8 cellular contexts compared by ENCODE assay signal in the genomic region with DNA sequence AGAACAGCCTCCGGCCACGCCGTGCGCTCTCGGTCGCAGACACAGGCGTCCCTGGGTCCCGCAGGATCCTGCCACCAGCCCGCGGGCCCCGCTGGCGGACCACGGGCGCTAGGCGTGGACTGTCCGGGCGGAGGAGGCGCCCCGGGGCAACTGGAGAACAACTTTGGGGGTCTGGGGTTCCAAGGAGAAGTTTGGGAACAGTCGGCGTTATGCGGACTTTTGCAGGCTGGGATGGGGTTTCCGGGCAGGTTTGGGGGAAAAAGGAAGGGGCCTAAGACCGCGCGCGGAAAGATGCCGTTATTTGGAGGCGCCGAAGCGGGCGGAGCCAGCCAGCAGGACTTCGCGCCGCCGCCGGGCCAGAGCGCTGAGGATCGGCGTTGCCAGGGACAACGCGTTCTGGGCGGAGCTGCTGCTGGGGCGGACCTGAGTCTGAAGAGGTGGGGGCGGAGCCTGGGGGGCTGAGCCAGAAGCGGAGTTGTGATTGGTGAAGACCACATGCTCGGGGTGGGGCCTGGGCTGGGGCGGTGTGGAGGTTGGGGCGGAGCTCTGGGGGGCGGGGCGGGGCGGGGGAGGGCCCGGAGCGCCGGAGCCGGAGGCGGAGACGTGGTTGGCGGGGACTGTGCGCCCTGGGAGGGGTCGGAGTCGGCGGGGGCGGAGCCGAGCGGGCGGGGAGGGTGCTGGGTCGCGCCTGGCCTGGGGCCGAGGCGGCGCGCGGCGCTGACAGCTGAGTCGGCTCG. TPM values are rescaled to one million over a fixed set of nuclear protein-coding genes. Genes with fewer than 3 reads are reported as not detected.
DNase-seq lines count a peak whose midpoint lies in the region; ATAC-seq and TF ChIP-seq lines count a peak whose summit lies in the region.

A gene (plus strand): TSS at position 680 of the 737 bp plus-strand sequence. CDS start 120 bp downstream, outside the sequence.

- DNase-seq in NCI-H1694 (lab: John Stamatoyannopoulos, UW) (peak; percentile 100), amygdala (lab: John Stamatoyannopoulos, UW) (peak; percentile 40 to 100 (median 99)), left ventricle myocardium superior (peak; percentile 100), psoas muscle (peak; percentile 100), uterus (peak; percentile 100)

- H3K36me3 ChIP-seq in psoas muscle (ENCODE audit: insufficient read depth in 1 of 2, low read depth in 1 of 2), result no peaks in the 10 kb centered on the region
- no peaks in the 10 kb centered on the region for H3K36me3 ChIP-seq in uterus

- H3K4me3 Mint-ChIP-seq in T-helper 1 cell treated with Interleukin-12 subunit alpha and Interleukin-12 subunit beta and Interleukin-4 antibody, amounts not matched to agents 30 μg/mL and 1 μg/mL, for 36 hours, result peak within 1 kb of the TSS; percentile 84

- H3K27ac Mint-ChIP-seq in T-helper 1 cell treated with Interleukin-12 subunit alpha and Interleukin-12 subunit beta and Interleukin-4 antibody, amounts not matched to agents 30 μg/mL and 1 μg/mL, for 36 hours, result peak within 1 kb of the TSS; percentile 82

- H3K9me3 ChIP-seq in psoas muscle (no peaks in the 10 kb centered on the region), uterus (no peaks in the 10 kb centered on the region)

- H3K4me3 ChIP-seq in psoas muscle, result peak within 1 kb of the TSS; percentile 95
- H3K4me3 ChIP-seq in uterus, result peak within 1 kb of the TSS; percentile 72 to 85

- H3K9me3 Mint-ChIP-seq in T-helper 1 cell treated with Interleukin-12 subunit alpha and Interleukin-12 subunit beta and Interleukin-4 antibody, amounts not matched to agents 30 μg/mL and 1 μg/mL, for 36 hours, result no peaks in the 10 kb centered on the region

- H3K36me3 Mint-ChIP-seq in T-helper 1 cell treated with Interleukin-12 subunit alpha and Interleukin-12 subunit beta and Interleukin-4 antibody, amounts not matched to agents 30 μg/mL and 1 μg/mL, for 36 hours (ENCODE audit: low read depth), result no peaks in the 10 kb centered on the region

- ATAC-seq in GM18498 (IDR thresholded peaks at IDR 0.05; ENCODE audit: unreplicated experiment) (peak; percentile 94), HG02885 (IDR thresholded peaks at IDR 0.05; ENCODE audit: poor library complexity, unreplicated experiment) (peak; percentile 93), left ventricle myocardium superior (peak; percentile 95), psoas muscle (peak; percentile 96 to 98 (median 98))

- TF ChIP-seq CTCF in psoas muscle (IDR thresholded peaks at IDR 0.05) (no peak), uterus (IDR thresholded peaks at IDR 0.05) (peak in 2 of 4 experiments; percentile 5 to 31)

- 0 to 1% (median 0%) methylated on average over 49 to 77 of the region's 77 CpGs for WGBS in psoas muscle, 3 donors

- peak in 1 of 2 donors; percentile 35 for TF ChIP-seq POLR2A in uterus (IDR thresholded peaks at IDR 0.05)

- peak within 1 kb of the TSS; percentile 83 for H3K27ac ChIP-seq in psoas muscle
- peak within 1 kb of the TSS; percentile 80 to 95 for H3K27ac ChIP-seq in uterus

- no peaks in the 10 kb centered on the region for H3K4me1 ChIP-seq in psoas muscle
- peaks cover 0 to 7% of the 10 kb centered on the region in 2 donors for H3K4me1 ChIP-seq in uterus

- intact Hi-C loops in left ventricle myocardium superior (cut with micrococcal nuclease), result loop anchor here (5.0 kb wide), 1 partner anchor 199 kb away; no protein-coding TSS in a partner anchor
- intact Hi-C loops in psoas muscle (cut with DNase I), result loop anchor here (2.0 to 5.0 kb wide), 2 partner anchors 201 to 204 kb away; no protein-coding TSS in a partner anchor
- intact Hi-C loops in uterus (cut with DNase I; ENCODE audit: low total_unique reads), result loop anchor here (5.0 kb wide), 1 partner anchor 204 kb away; no protein-coding TSS in a partner anchor

- H3K27me3 ChIP-seq in psoas muscle (ENCODE audit: insufficient read depth in 3 of 3, low read length in 2 of 3), result no peaks in the 10 kb centered on the region
- no peaks in the 10 kb centered on the region for H3K27me3 ChIP-seq in uterus

- H3K4me1 Mint-ChIP-seq in T-helper 1 cell treated with Interleukin-12 subunit alpha and Interleukin-12 subunit beta and Interleukin-4 antibody, amounts not matched to agents 30 μg/mL and 1 μg/mL, for 36 hours (ENCODE audit: low read depth), result peaks cover 8% of the 10 kb centered on the region

- peaks cover 35% of the 10 kb centered on the region for H3K27me3 Mint-ChIP-seq in T-helper 1 cell treated with Interleukin-12 subunit alpha and Interleukin-12 subunit beta and Interleukin-4 antibody, amounts not matched to agents 30 μg/mL and 1 μg/mL, for 36 hours (ENCODE audit: low read depth)

RNA-seq across cellular contexts. Expression of the gene that starts here (rescaled TPM):
- total RNA-seq in left ventricle myocardium superior (3.0 TPM), psoas muscle (1 to 10 TPM in 1 of 4 donors, under 1 TPM in 3; 0.50 to 1.5 (median 0.83) TPM), uterus (1 to 10 TPM in 2 of 4 donors, under 1 TPM in 2; 0.26 to 6.4 (median 1.7) TPM)
- polyA plus RNA-seq in psoas muscle, result under 1 TPM; 0.09 to 0.35 (median 0.26) TPM

Comparison
In these comparisons a context has a peak if more than half of its experiments do, and no peak if none do; other contexts are left out.
1. Peak in every context shown above with its lines: DNase-seq, ATAC-seq, H3K4me3 ChIP-seq and H3K27ac ChIP-seq.